In genomic region chr21:43721225-43721605, GRCh38 we compare ENCODE assay signal across 8 cellular contexts. TPM values are rescaled to one million over a fixed set of nuclear protein-coding genes. Genes with fewer than 3 reads are reported as not detected.
DNase-seq lines count a peak whose midpoint lies in the region; ATAC-seq and TF ChIP-seq lines count a peak whose summit lies in the region.

No MANE protein-coding gene starts in this region.

- H3K9me3 ChIP-seq in T-helper 17 cell (ENCODE audit: control insufficient read depth, low read length, poor library complexity, severe bottlenecking), result no peaks in the 10 kb centered on the region

- H3K4me3 ChIP-seq in GM12864 (ENCODE audit: low read depth, low read length) (peak overlapping the region; percentile 91; the same call in 1 of the 2 replicates), epithelial cell of proximal tubule (ENCODE audit: low read depth, low read length) (peak overlapping the region; percentile 84), rectal smooth muscle tissue (ENCODE audit: low read length) (peak overlapping the region; percentile 92)

- H3K36me3 ChIP-seq in rectal smooth muscle tissue (ENCODE audit: control insufficient read depth, insufficient read depth, low read length), result peaks cover 4% of the 10 kb centered on the region

- H3K27ac ChIP-seq in rectal smooth muscle tissue (ENCODE audit: low read depth, low read length), result no peak overlapping the region

- H3K27ac Mint-ChIP-seq in T-helper 17 cell, result peak overlapping the region; percentile 67

- peaks cover 17% of the 10 kb centered on the region for H3K4me1 ChIP-seq in rectal smooth muscle tissue (ENCODE audit: control insufficient read depth, insufficient read depth, low read length)

- H3K27me3 Mint-ChIP-seq in T-helper 17 cell, result no peaks in the 10 kb centered on the region

- TF ChIP-seq CTCF in GM12864 (IDR thresholded peaks at IDR 0.05; ENCODE audit: low read depth, low read length, missing control alignments) (no peak), epithelial cell of proximal tubule (conservative IDR thresholded peaks at IDR 0.05; ENCODE audit: low read depth, low read length) (no peak)

- peaks cover 18% of the 10 kb centered on the region for H3K4me1 Mint-ChIP-seq in T-helper 17 cell

- DNase-seq in GM12864 (ENCODE audit: low read depth) (no peak), T-helper 17 cell (no peak), epithelial cell of proximal tubule (ENCODE audit: low read depth) (no peak), NCI-H1930 (lab: John Stamatoyannopoulos, UW) (no peak), NCI-H82 (lab: John Stamatoyannopoulos, UW) (no peak)

- H3K27me3 ChIP-seq in rectal smooth muscle tissue (ENCODE audit: control insufficient read depth, insufficient read depth, low read length), result no peaks in the 10 kb centered on the region

- H3K4me3 Mint-ChIP-seq in T-helper 17 cell, result peak overlapping the region; percentile 93

- H3K9ac ChIP-seq in rectal smooth muscle tissue (ENCODE audit: low read length), result no peak overlapping the region

- H3K36me3 Mint-ChIP-seq in T-helper 17 cell (ENCODE audit: low read depth), result no peaks in the 10 kb centered on the region

- ATAC-seq in T-helper 17 cell, result no peak
- ATAC-seq in GM18868 (IDR thresholded peaks at IDR 0.05; ENCODE audit: unreplicated experiment), result no peak
- ATAC-seq in activated CD4-positive, CD25-positive, alpha-beta regulatory T cell treated with anti-CD3 and anti-CD28 coated beads, Interleukin-2, amount 50 U/mL, for 24 hours, result no peak

RNA-seq across cellular contexts. Expression of gene PDXK, which starts 2.3 kb away (rescaled TPM):
- total RNA-seq in T-helper 17 cell, result 100 to 1,000 TPM in 1 of 2 donors, 10 to 100 TPM in 1; 93.1 to 106 TPM
- total RNA-seq in epithelial cell of proximal tubule, result 121 and 130 TPM in 2 replicates

RNA-seq across cellular contexts. Expression of gene CSTB, which starts 54.9 kb away (rescaled TPM):
- total RNA-seq in T-helper 17 cell (10 to 100 TPM; 22.0 to 26.0 TPM), epithelial cell of proximal tubule (11.0 and 20.1 TPM in 2 replicates)
